Comparison of ENCODE assay signal across 8 cellular contexts in genomic region chr7:50331564-50332208, GRCh38. TPM values are rescaled to one million over a fixed set of nuclear protein-coding genes. Genes with fewer than 3 reads are reported as not detected.
DNase-seq lines count a peak whose midpoint lies in the region; ATAC-seq and TF ChIP-seq lines count a peak whose summit lies in the region.

No MANE protein-coding gene starts in this region.

- intact Hi-C loops in left lung (cut with DNase I) = no loop called here

- H3K4me3 ChIP-seq in left lung = no peak overlapping the region
- no peak overlapping the region for H3K4me3 ChIP-seq in smooth muscle cell

- in situ Hi-C loops in GM13977 (cut with MboI; ENCODE audit: low pct_unique_long_range_greater_than_20kb, low sequenced_read_pairs, unreplicated experiment) = no loop called here

- H3K36me3 ChIP-seq in left lung (peaks cover 0 to 15% of the 10 kb centered on the region in 2 donors), smooth muscle cell (ENCODE audit: low read depth) (no peaks in the 10 kb centered on the region)

- no peak overlapping the region for H2AFZ ChIP-seq in smooth muscle cell (ENCODE audit: low read depth)

- H3K9me3 ChIP-seq in left lung (no peaks in the 10 kb centered on the region), smooth muscle cell (replicated peaks; ENCODE audit: low read depth) (no peaks in the 10 kb centered on the region)

- TF ChIP-seq CTCF in GM13977 (IDR thresholded peaks at IDR 0.05; ENCODE audit: extremely low read depth, insufficient read depth, missing control alignments) (no peak), left lung (IDR thresholded peaks at IDR 0.05) (no peak), smooth muscle cell (IDR thresholded peaks at IDR 0.05; ENCODE audit: borderline replicate concordance, insufficient read depth, poor library complexity, severe bottlenecking) (no peak)

- H3K4me1 ChIP-seq in left lung (peaks cover 0 to 66% of the 10 kb centered on the region in 2 donors), smooth muscle cell (ENCODE audit: low read depth) (peaks cover 8% of the 10 kb centered on the region)

- no peak overlapping the region for H3K9ac ChIP-seq in smooth muscle cell (ENCODE audit: low read depth)

- peak overlapping the region in 1 of 2 donors; percentile 61 for H3K27ac ChIP-seq in left lung
- no peak overlapping the region for H3K27ac ChIP-seq in smooth muscle cell (ENCODE audit: low read depth)

- ATAC-seq in GM21526 (IDR thresholded peaks at IDR 0.05; ENCODE audit: low FRiP score, unreplicated experiment) (peak; percentile 71), HG03521 (IDR thresholded peaks at IDR 0.05; ENCODE audit: unreplicated experiment) (peak; percentile 62), left lung (peak; percentile 82)

- 80% methylated on average over 2 of the region's 2 CpGs for WGBS in smooth muscle cell (ENCODE audit: low lambda C conversion rate)

- H3F3A ChIP-seq in smooth muscle cell (ENCODE audit: low read depth) = no peaks in the 10 kb centered on the region

- H4K20me1 ChIP-seq in smooth muscle cell (ENCODE audit: low read depth) = no peaks in the 10 kb centered on the region

- H3K79me2 ChIP-seq in smooth muscle cell (ENCODE audit: low read depth) = no peaks in the 10 kb centered on the region

- H3K4me2 ChIP-seq in smooth muscle cell = no peak overlapping the region

- DNase-seq in GM13977 (ENCODE audit: low spot score) (peak; percentile 63), left lung (no peak), GM03348 (ENCODE audit: low spot score) (no peak), smooth muscle cell (lab: John Stamatoyannopoulos, UW; ENCODE audit: unreplicated experiment) (no peak), COLO829 (ENCODE audit: low spot score) (no peak), OCI-M2 (lab: John Stamatoyannopoulos, UW; ENCODE audit: unreplicated experiment) (no peak)

- H3K27me3 ChIP-seq in left lung (peaks cover 0 to 1% of the 10 kb centered on the region in 2 donors), smooth muscle cell (ENCODE audit: low read depth) (no peaks in the 10 kb centered on the region)

RNA-seq across cellular contexts. Expression of gene IKZF1, which starts 27.2 kb away (rescaled TPM):
- total RNA-seq in left lung = 10 to 100 TPM; 19.0 to 50.2 TPM
- total RNA-seq in smooth muscle cell = not detected in 2 replicates
- not detected in 2 replicates for polyA plus RNA-seq in smooth muscle cell

Comparison
In these comparisons a context has a peak if more than half of its experiments do, and no peak if none do; other contexts are left out.
1. RNA of gene IKZF1, which starts 27.2 kb away (total RNA-seq): 19.0 to 50.2 TPM in left lung; not detected in smooth muscle cell; every median in the first group is over 10 times any median in the second.
2. Peak in every context shown above with its lines, with median percentiles within 50 percentile points of each other: ATAC-seq.